In genomic region chr11:113850188-113850587, GRCh38 we compare ENCODE assay signal across 28 cellular contexts. TPM values are rescaled to one million over a fixed set of nuclear protein-coding genes. Genes with fewer than 3 reads are reported as not detected.
"Had no signal": no experiment of that assay in that cellular context is flagged by ENCODE, and none has a peak within 500 bp of the region (broad histone marks: within the 10 kb centered on the region; RNA-seq: fewer than 3 reads in every experiment).

No MANE protein-coding gene starts in this region.

- H3K4me1 Mint-ChIP-seq: neural crest cell; stimulated activated naive CD8-positive, alpha-beta T cell treated with anti-CD3 and anti-CD28 coated beads, Interleukin-15, amount 100 ng/mL, for 72 hours had no signal

- H3K27ac ChIP-seq: coronary artery, heart left ventricle, right atrium auricular region, sigmoid colon, skin epidermis, testis, tibial nerve, upper lobe of right lung had no signal

- H3K4me1 ChIP-seq: testis, upper lobe of right lung had no signal

- H3K4me3 Mint-ChIP-seq: naive thymus-derived CD4-positive, alpha-beta T cell; neural crest cell; stimulated activated naive B cell treated with anti-CD40 and anti-IgM and Interleukin-4, amounts not matched to agents 10 μg/mL and 1 μg/mL and 100 μg/mL, for 72 hours; stimulated activated naive CD8-positive, alpha-beta T cell treated with anti-CD3 and anti-CD28 coated beads, Interleukin-15, amount 100 ng/mL, for 72 hours had no signal

- H3K27me3 Mint-ChIP-seq: naive thymus-derived CD4-positive, alpha-beta T cell; stimulated activated naive B cell treated with anti-CD40 and anti-IgM and Interleukin-4, amounts not matched to agents 10 μg/mL and 1 μg/mL and 100 μg/mL, for 72 hours; stimulated activated naive CD8-positive, alpha-beta T cell treated with anti-CD3 and anti-CD28 coated beads, Interleukin-15, amount 100 ng/mL, for 72 hours had no signal

- H3K9me3 ChIP-seq: heart left ventricle, right atrium auricular region, sigmoid colon, testis, tibial nerve, upper lobe of right lung had no signal

- H3K27me3 ChIP-seq: heart left ventricle, right atrium auricular region, sigmoid colon, testis, tibial nerve, upper lobe of right lung had no signal

- DNase-seq: effector CD4-positive, alpha-beta T cell; heart left ventricle; hippocampal formation; kidney glomerular epithelial cell; naive thymus-derived CD4-positive, alpha-beta T cell; sigmoid colon; stimulated activated CD4-positive, alpha-beta T cell treated with anti-CD3 and anti-CD28 coated beads, Interleukin-2, amount 100 ng/mL, for 24 hours; stimulated activated CD4-positive, alpha-beta T cell treated with anti-CD3 and anti-CD28 coated beads, Interleukin-4, amount 100 ng/mL, for 4 hours; stimulated activated naive B cell treated with anti-CD40 and anti-IgM and Interleukin-4, amounts not matched to agents 10 μg/mL and 1 μg/mL and 100 μg/mL, for 72 hours; stimulated activated naive CD8-positive, alpha-beta T cell treated with anti-CD3 and anti-CD28 coated beads, Interleukin-15, amount 100 ng/mL, for 72 hours; testis; upper lobe of right lung had no signal

- H3K4me3 ChIP-seq: coronary artery, heart left ventricle, right atrium auricular region, sigmoid colon, skin epidermis, testis, tibial nerve, upper lobe of right lung had no signal

- ATAC-seq: naive thymus-derived CD4-positive, alpha-beta T cell; stimulated activated naive B cell treated with anti-CD40 and anti-IgM and Interleukin-4, amounts not matched to agents 10 μg/mL and 1 μg/mL and 100 μg/mL, for 72 hours; stimulated activated naive CD8-positive, alpha-beta T cell treated with anti-CD3 and anti-CD28 coated beads, Interleukin-15, amount 100 ng/mL, for 72 hours; upper lobe of right lung had no signal

- H3K9me3 Mint-ChIP-seq: neural crest cell; stimulated activated naive CD8-positive, alpha-beta T cell treated with anti-CD3 and anti-CD28 coated beads, Interleukin-15, amount 100 ng/mL, for 72 hours had no signal

RNA-seq across cellular contexts. Expression of gene HTR3B, which starts 54.4 kb away (rescaled TPM):
- total RNA-seq: chondrocyte; dermis microvascular lymphatic vessel endothelial cell; fibroblast of lung; glomerular endothelial cell; heart left ventricle; liver; lung microvascular endothelial cell; mesenteric fat pad; mononuclear cell; naive thymus-derived CD4-positive, alpha-beta T cell; osteocyte; pulmonary artery endothelial cell; right atrium auricular region; sigmoid colon; subcutaneous adipose tissue; tibial nerve; upper lobe of right lung had no signal
